Comparison of ENCODE assay signal across 24 cellular contexts in the genomic region with DNA sequence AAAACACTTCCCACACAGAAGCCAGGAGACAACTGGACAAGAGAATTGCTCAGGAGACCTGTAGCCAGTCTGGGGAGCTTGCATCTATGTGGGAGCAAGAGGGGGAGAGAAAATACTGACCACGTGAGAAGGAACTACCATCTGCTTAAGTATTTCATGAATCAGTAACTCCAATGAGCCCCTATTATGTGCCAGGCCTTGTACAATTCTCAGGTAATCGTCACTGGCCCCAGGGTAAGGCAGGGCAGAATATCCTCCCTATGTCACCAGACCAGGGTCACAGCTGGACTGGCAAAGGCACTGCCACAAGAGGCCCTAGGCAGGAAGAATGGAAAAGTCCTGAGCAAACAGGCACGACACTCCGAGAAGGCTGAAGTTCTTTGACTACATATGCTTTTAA. TPM values are rescaled to one million over a fixed set of nuclear protein-coding genes. Genes with fewer than 3 reads are reported as not detected.
A peak's percentile ranks its signal among the peaks of the same experiment; 100 is the strongest.
DNase-seq lines count a peak whose midpoint lies in the region; ATAC-seq, FAIRE-seq and TF ChIP-seq lines count a peak whose summit lies in the region.
"Had no signal": no experiment of that assay in that cellular context is flagged by ENCODE, and none has a peak within 500 bp of the region (broad histone marks: within the 10 kb centered on the region; RNA-seq: fewer than 3 reads in every experiment).

No MANE protein-coding gene starts in this region.

- H3K36me3 Mint-ChIP-seq in endodermal cell (ENCODE audit: low read depth) = no peaks in the 10 kb centered on the region

- H3K36me3 ChIP-seq in OCI-LY1 (ENCODE audit: insufficient read depth, low read length) (peaks cover 7% of the 10 kb centered on the region), endodermal cell (ENCODE audit: control insufficient read depth, insufficient read depth, low read length) (no peaks in the 10 kb centered on the region), smooth muscle cell (ENCODE audit: low read depth) (no peaks in the 10 kb centered on the region)
- H3K36me3 ChIP-seq: ascending aorta, tibial artery had no signal

- peaks cover 2% of the 10 kb centered on the region; the same call in 1 of the 2 replicates for H4K20me1 ChIP-seq in OCI-LY1 (ENCODE audit: insufficient read depth, low read length)
- peaks cover 100% of the 10 kb centered on the region for H4K20me1 ChIP-seq in smooth muscle cell (ENCODE audit: low read depth)

- H3K4me3 ChIP-seq in OCI-LY1 (ENCODE audit: low read depth, low read length, poor library complexity, severe bottlenecking) = no peak overlapping the region
- H3K4me3 ChIP-seq in endodermal cell (ENCODE audit: low read length) = no peak overlapping the region
- H3K4me3 ChIP-seq in smooth muscle cell = no peak overlapping the region
- H3K4me3 ChIP-seq: ascending aorta, hepatocyte, tibial artery had no signal

- FAIRE-seq in urothelium cell line (lab: Jason Lieb, UNC) = no peak
- FAIRE-seq: islet of Langerhans had no signal

- H3K9me3 Mint-ChIP-seq in endodermal cell = no peaks in the 10 kb centered on the region
- H3K9me3 Mint-ChIP-seq: stimulated activated naive B cell treated with anti-CD40 and anti-IgM and Interleukin-4, amounts not matched to agents 10 μg/mL and 1 μg/mL and 100 μg/mL, for 72 hours had no signal

- no peaks in the 10 kb centered on the region for H3K9me2 ChIP-seq in OCI-LY1 (ENCODE audit: low read depth, low read length)
- H3K9me2 ChIP-seq: SK-N-SH had no signal

- no peak overlapping the region for H3K4me3 Mint-ChIP-seq in endodermal cell
- H3K4me3 Mint-ChIP-seq: activated CD4-positive, alpha-beta T cell treated with anti-CD3 and anti-CD28 coated beads for 36 hours; stimulated activated naive B cell treated with anti-CD40 and anti-IgM and Interleukin-4, amounts not matched to agents 10 μg/mL and 1 μg/mL and 100 μg/mL, for 72 hours had no signal

- H3F3A ChIP-seq in OCI-LY1 (ENCODE audit: insufficient read depth, low read length) (no peaks in the 10 kb centered on the region), smooth muscle cell (ENCODE audit: low read depth) (peaks cover 7% of the 10 kb centered on the region)

- H3K4me2 ChIP-seq in OCI-LY1 (ENCODE audit: low read length) = peak overlapping the region; percentile 48; the same call in 1 of the 2 replicates
- H3K4me2 ChIP-seq in smooth muscle cell = no peak overlapping the region
- H3K4me2 ChIP-seq: hepatocyte, SK-N-SH had no signal

- H3K4me1 ChIP-seq in OCI-LY1 (ENCODE audit: insufficient read depth, low read length, severe bottlenecking) (peaks cover 90% of the 10 kb centered on the region), endodermal cell (ENCODE audit: control insufficient read depth, insufficient read depth, low read length) (peaks cover 3% of the 10 kb centered on the region), smooth muscle cell (ENCODE audit: low read depth) (peaks cover 4% of the 10 kb centered on the region)

- intact Hi-C loops in left ventricle myocardium superior (cut with micrococcal nuclease) = no loop called here
- intact Hi-C loops in Right ventricle myocardium inferior (cut with DNase I) = no loop called here

- H3K27me3 ChIP-seq in OCI-LY1 (ENCODE audit: insufficient read depth, low read length) = no peaks in the 10 kb centered on the region
- no peaks in the 10 kb centered on the region for H3K27me3 ChIP-seq in endodermal cell (ENCODE audit: control insufficient read depth, insufficient read depth, low read length, poor library complexity, severe bottlenecking)
- no peaks in the 10 kb centered on the region for H3K27me3 ChIP-seq in smooth muscle cell (ENCODE audit: low read depth)
- H3K27me3 ChIP-seq: ascending aorta, hepatocyte, tibial artery had no signal

- ATAC-seq in left ventricle myocardium superior (peak; percentile 51), Right ventricle myocardium inferior (no peak)
- ATAC-seq: activated CD4-positive, alpha-beta T cell treated with anti-CD3 and anti-CD28 coated beads for 36 hours; stimulated activated naive B cell treated with anti-CD40 and anti-IgM and Interleukin-4, amounts not matched to agents 10 μg/mL and 1 μg/mL and 100 μg/mL, for 72 hours had no signal

- H3K79me2 ChIP-seq in OCI-LY1 (ENCODE audit: insufficient read depth, low read length) (peaks cover 100% of the 10 kb centered on the region), smooth muscle cell (ENCODE audit: low read depth) (peaks cover 99% of the 10 kb centered on the region)

- in situ Hi-C loops in KBM-7 (cut with MboI; ENCODE audit: low pct_unique_long_range_greater_than_20kb, low sequenced_read_pairs) = no loop called here

- H2AFZ ChIP-seq in OCI-LY1 (ENCODE audit: low read length) (no peak overlapping the region), smooth muscle cell (ENCODE audit: low read depth) (no peak overlapping the region)
- H2AFZ ChIP-seq: hepatocyte had no signal

- H3K27ac ChIP-seq in OCI-LY1 (ENCODE audit: low read depth, low read length, poor library complexity, severe bottlenecking) (peak overlapping the region; percentile 77), endodermal cell (ENCODE audit: low read depth, low read length) (no peak overlapping the region), smooth muscle cell (ENCODE audit: low read depth) (peak overlapping the region; percentile 10)
- H3K27ac ChIP-seq: ascending aorta, hepatocyte, HL-60, tibial artery had no signal

- TF ChIP-seq CTCF in OCI-LY1 (IDR thresholded peaks at IDR 0.05; ENCODE audit: low read length) (no peak), endodermal cell (conservative IDR thresholded peaks at IDR 0.05) (no peak), smooth muscle cell (IDR thresholded peaks at IDR 0.05; ENCODE audit: borderline replicate concordance, insufficient read depth, poor library complexity, severe bottlenecking) (no peak)

- 84% methylated on average over 4 of the region's 4 CpGs; no CpG with 5 or more reads in 1 of the 2 experiments for WGBS in endodermal cell (ENCODE audit: insufficient coverage in 1 of 2, insufficient read length in 1 of 2), 2 experiments
- WGBS in smooth muscle cell (ENCODE audit: low lambda C conversion rate) = 83% methylated on average over 4 of the region's 4 CpGs

- DNase-seq in left ventricle myocardium superior (no peak), Right ventricle myocardium inferior (ENCODE audit: missing footprints) (no peak), endodermal cell (no peak), smooth muscle cell (lab: John Stamatoyannopoulos, UW; ENCODE audit: unreplicated experiment) (no peak), urothelium cell line (ENCODE audit: low spot score) (no peak), foreskin melanocyte (no peak), KBM-7 (no peak)
- DNase-seq: ACHN; activated CD4-positive, alpha-beta T cell treated with anti-CD3 and anti-CD28 coated beads for 36 hours; activated CD8-positive, alpha-beta memory T cell treated with anti-CD3 and anti-CD28 coated beads, Interleukin-2, amount 50 U/mL, for 4 hours; DND-41; mesendoderm; NCI-H1092; NCI-H2081; NCI-H526; SK-N-SH; stimulated activated naive B cell treated with anti-CD40 and anti-IgM and Interleukin-4, amounts not matched to agents 10 μg/mL and 1 μg/mL and 100 μg/mL, for 72 hours; tibial artery had no signal

- H3K9me3 ChIP-seq in OCI-LY1 (ENCODE audit: low read length) (no peaks in the 10 kb centered on the region), endodermal cell (ENCODE audit: control insufficient read depth, low read length) (no peaks in the 10 kb centered on the region), smooth muscle cell (replicated peaks; ENCODE audit: low read depth) (no peaks in the 10 kb centered on the region)
- H3K9me3 ChIP-seq: ascending aorta, SK-N-SH, tibial artery had no signal

- H3K9ac ChIP-seq in OCI-LY1 (ENCODE audit: low read length) (no peak overlapping the region), endodermal cell (ENCODE audit: extremely low read depth, low read length, poor library complexity, severe bottlenecking) (no peak overlapping the region), smooth muscle cell (ENCODE audit: low read depth) (no peak overlapping the region)
- H3K9ac ChIP-seq: SK-N-SH had no signal

- no peaks in the 10 kb centered on the region for H3K27me3 Mint-ChIP-seq in endodermal cell (ENCODE audit: insufficient read depth)
- H3K27me3 Mint-ChIP-seq: activated CD4-positive, alpha-beta T cell treated with anti-CD3 and anti-CD28 coated beads for 36 hours; stimulated activated naive B cell treated with anti-CD40 and anti-IgM and Interleukin-4, amounts not matched to agents 10 μg/mL and 1 μg/mL and 100 μg/mL, for 72 hours had no signal

- H3K27ac Mint-ChIP-seq in endodermal cell = peak overlapping the region; percentile 48

- peaks cover 37% of the 10 kb centered on the region for H3K4me1 Mint-ChIP-seq in endodermal cell

RNA-seq across cellular contexts. Expression of gene USP7, which starts 25.9 kb away (rescaled TPM):
- total RNA-seq in left ventricle myocardium superior = 68.0 TPM
- total RNA-seq in Right ventricle myocardium inferior = 61.6 TPM
- total RNA-seq in endodermal cell = 100 to 1,000 TPM; 114 to 140 TPM
- polyA plus RNA-seq in endodermal cell (2013, experiment 1 of 2) = 101 TPM
- 95.6 TPM for polyA plus RNA-seq in endodermal cell (2013, experiment 2 of 2)
- 50.7 and 60.8 TPM in 2 replicates for total RNA-seq in smooth muscle cell
- 52.1 and 55.6 TPM in 2 replicates for polyA plus RNA-seq in smooth muscle cell

RNA-seq across cellular contexts. Expression of gene LITAFD, which starts 55.7 kb away (rescaled TPM):
- not detected for total RNA-seq in left ventricle myocardium superior
- not detected for total RNA-seq in Right ventricle myocardium inferior
- not detected for total RNA-seq in endodermal cell
- not detected for polyA plus RNA-seq in endodermal cell (2013, experiment 1 of 2)
- polyA plus RNA-seq in endodermal cell (2013, experiment 2 of 2) = not detected
- total RNA-seq in smooth muscle cell = not detected in 2 replicates
- polyA plus RNA-seq in smooth muscle cell = 0.37 TPM in 1 of 2 replicates, not detected in the other
- total RNA-seq: activated CD4-positive, alpha-beta T cell treated with anti-CD3 and anti-CD28 coated beads for 36 hours; ascending aorta; H4; hepatocyte had no signal
- polyA plus RNA-seq: hepatocyte, SK-N-SH had no signal
